In the genomic region with DNA sequence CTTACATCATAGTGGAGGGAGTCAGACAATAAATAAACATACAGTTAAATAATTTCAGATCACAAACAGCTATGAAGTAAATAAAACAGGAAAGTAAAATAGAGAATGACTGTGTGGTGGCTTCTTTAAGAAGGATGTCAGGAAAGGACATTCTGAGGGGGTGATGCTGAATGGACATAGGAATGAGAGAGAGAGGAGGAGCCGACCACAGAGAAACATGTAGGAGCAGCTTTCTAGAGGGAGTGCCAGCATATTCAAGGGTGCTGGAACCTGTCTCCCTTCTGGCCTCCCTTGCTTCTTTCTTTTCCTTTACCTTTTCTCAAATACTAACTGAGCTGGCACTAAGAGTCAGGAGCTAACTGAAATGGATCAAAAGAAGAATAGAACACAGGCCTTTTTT, we compare ENCODE assay signal across 11 cellular contexts. TPM values are rescaled to one million over a fixed set of nuclear protein-coding genes. Genes with fewer than 3 reads are reported as not detected.
A peak's percentile ranks its signal among the peaks of the same experiment; 100 is the strongest.
DNase-seq lines count a peak whose midpoint lies in the region; ATAC-seq, FAIRE-seq and TF ChIP-seq lines count a peak whose summit lies in the region.
"Had no signal": no experiment of that assay in that cellular context is flagged by ENCODE, and none has a peak within 500 bp of the region (broad histone marks: within the 10 kb centered on the region; RNA-seq: fewer than 3 reads in every experiment).

No MANE protein-coding gene starts in this region.

- peak overlapping the region; percentile 31; the same call in 1 of the 2 replicates for H4K5ac ChIP-seq in IMR-90 (ENCODE audit: low read depth, low read length)

- H3K23ac ChIP-seq in IMR-90 (ENCODE audit: low read depth, low read length) = peak overlapping the region; percentile 11; the same call in 1 of the 2 replicates

- peak; percentile 36; the same call in 1 of the 2 replicates for ATAC-seq in IMR-90 (ENCODE audit: low read depth)
- ATAC-seq in HG02610 (IDR thresholded peaks at IDR 0.05; ENCODE audit: unreplicated experiment) = no peak
- ATAC-seq in GM21367 (IDR thresholded peaks at IDR 0.05; ENCODE audit: unreplicated experiment) = no peak

- no peaks in the 10 kb centered on the region for H3K36me3 ChIP-seq in IMR-90 (ENCODE audit: control insufficient read depth, insufficient read depth, low read length)
- no peaks in the 10 kb centered on the region for H3K36me3 ChIP-seq in endothelial cell of umbilical vein (ENCODE audit: control insufficient read depth in 2 of 2, extremely low read depth in 1 of 2, insufficient read depth in 2 of 2, low read length in 2 of 2)
- H3K36me3 ChIP-seq in prostate gland = no peaks in the 10 kb centered on the region
- no peaks in the 10 kb centered on the region for H3K36me3 ChIP-seq in BE2C

- BruUV-seq in IMR-90 (replicated peaks; lab: Mats Ljungman, UMichigan) = no TSS peak
- no TSS peak for BruUV-seq in endothelial cell of umbilical vein (replicated peaks; lab: Mats Ljungman, UMichigan)

- peak overlapping the region; percentile 77 for H4K91ac ChIP-seq in IMR-90 (ENCODE audit: insufficient read depth, low read depth, low read length)

- peak overlapping the region; percentile 39 for H2AK9ac ChIP-seq in IMR-90 (replicated peaks; ENCODE audit: low read depth, low read length, poor library complexity)

- in situ Hi-C loops in IMR-90 (cut with MboI; ENCODE audit: low sequenced_read_pairs) = no loop called here

- dilution Hi-C loops in IMR-90 (cut with HindIII; ENCODE audit: low sequenced_read_pairs, unreplicated experiment) (no loop called here), endothelial cell of umbilical vein (cut with MboI; ENCODE audit: extremely low pct_ligation_motif_present, low sequenced_read_pairs) (no loop called here)

- H3K56ac ChIP-seq in IMR-90 (ENCODE audit: extremely low read depth, insufficient read depth, low read length) = peak overlapping the region; percentile 42; the same call in 1 of the 2 replicates

- H3K4me3 ChIP-seq in IMR-90 (ENCODE audit: insufficient read depth, low read depth, low read length) = no peak overlapping the region
- no peak overlapping the region for H3K4me3 ChIP-seq in endothelial cell of umbilical vein (replicated peaks in 1 of 3; ENCODE audit: insufficient read depth in 1 of 3, low read depth in 1 of 3, low read length in 3 of 3)
- H3K4me3 ChIP-seq in prostate gland = no peak overlapping the region
- H3K4me3 ChIP-seq in BE2C (ENCODE audit: low read depth, low read length) = no peak overlapping the region

- no CpG with 5 or more reads among the region's 1 CpG for WGBS in IMR-90 (ENCODE audit: extremely low coverage in 2 of 2, insufficient read length in 1 of 2), 2 experiments
- WGBS in prostate gland = 21% methylated on average over 1 of the region's 1 CpG

- H2AFZ ChIP-seq in IMR-90 (replicated peaks; ENCODE audit: low read length, poor library complexity) (no peak overlapping the region), endothelial cell of umbilical vein (ENCODE audit: low read depth, low read length) (no peak overlapping the region)

- H3K4me2 ChIP-seq in IMR-90 (ENCODE audit: low read depth, low read length) = peak overlapping the region; percentile 60; the same call in 1 of the 2 replicates
- H3K4me2 ChIP-seq in endothelial cell of umbilical vein (ENCODE audit: insufficient read depth, low read length) = peak overlapping the region; percentile 2

- H3K14ac ChIP-seq in IMR-90 (replicated peaks; ENCODE audit: low read depth, low read length) = peak overlapping the region; percentile 53

- H3K18ac ChIP-seq in IMR-90 (ENCODE audit: low read depth, low read length) = peak overlapping the region; percentile 67

- FAIRE-seq in endothelial cell of umbilical vein (lab: Jason Lieb, UNC) = no peak

- H3K9me3 ChIP-seq in IMR-90 (ENCODE audit: control insufficient read depth, insufficient read depth, low read length) = no peaks in the 10 kb centered on the region
- no peaks in the 10 kb centered on the region for H3K9me3 ChIP-seq in endothelial cell of umbilical vein (replicated peaks; ENCODE audit: control insufficient read depth, insufficient read depth, low read length)
- no peaks in the 10 kb centered on the region for H3K9me3 ChIP-seq in prostate gland
- no peaks in the 10 kb centered on the region for H3K9me3 ChIP-seq in BE2C

- peak overlapping the region; percentile 73 for H2BK20ac ChIP-seq in IMR-90 (ENCODE audit: low read depth, low read length)

- TF ChIP-seq CTCF in IMR-90 (conservative IDR thresholded peaks at IDR 0.05; ENCODE audit: low read depth, low read length) (no peak), endothelial cell of umbilical vein (IDR thresholded peaks at IDR 0.05; ENCODE audit: extremely low read depth in 1 of 2, insufficient read depth in 1 of 2, low read depth in 1 of 2, low read length in 2 of 2) (no peak), prostate gland (IDR thresholded peaks at IDR 0.05) (no peak), BE2C (IDR thresholded peaks at IDR 0.05; ENCODE audit: low read depth, low read length) (no peak)

- TF ChIP-seq RAD21 in IMR-90 (IDR thresholded peaks at IDR 0.05; ENCODE audit: low read length) = no peak

- H2AK5ac ChIP-seq in IMR-90 (ENCODE audit: low read depth, low read length) = peak overlapping the region; percentile 59

- H3K9ac ChIP-seq in IMR-90 (ENCODE audit: low read depth, low read length) (no peak overlapping the region), endothelial cell of umbilical vein (replicated peaks; ENCODE audit: extremely low read depth, insufficient read depth, low read length) (peak overlapping the region; percentile 38)

- H3K79me2 ChIP-seq in endothelial cell of umbilical vein (ENCODE audit: control insufficient read depth, insufficient read depth, low read length) = no peaks in the 10 kb centered on the region

- DNase-seq in AG08395 (ENCODE audit: low spot score) (peak; percentile 40), IMR-90 (peak; percentile 67), endothelial cell of umbilical vein (ENCODE audit: low read depth, low spot score) (peak; percentile 28), prostate gland (ENCODE audit: low spot score) (no peak), NCI-H187 (lab: John Stamatoyannopoulos, UW) (no peak), BE2C (no peak)
- DNase-seq: effector memory CD4-positive, alpha-beta T cell; MM.1S; NCI-H526 had no signal

- H2BK120ac ChIP-seq in IMR-90 (ENCODE audit: low read depth, low read length) = peak overlapping the region; percentile 86

- H3K27ac ChIP-seq in IMR-90 (ENCODE audit: insufficient read depth, low read length) (peak overlapping the region; percentile 69; the same call in 1 of the 2 replicates), endothelial cell of umbilical vein (ENCODE audit: insufficient read depth, low read depth, low read length) (peak overlapping the region; percentile 95), prostate gland (peak overlapping the region; percentile 87 to 88)

- H4K20me1 ChIP-seq in IMR-90 (ENCODE audit: insufficient read depth, low read length) (peaks cover 3% of the 10 kb centered on the region; the same call in 1 of the 2 replicates), endothelial cell of umbilical vein (replicated peaks; ENCODE audit: control insufficient read depth, extremely low read depth, insufficient read depth, low read length) (no peaks in the 10 kb centered on the region)

- H3K4me1 ChIP-seq in IMR-90 (ENCODE audit: control insufficient read depth, insufficient read depth, low read length) (peaks cover 19% of the 10 kb centered on the region), endothelial cell of umbilical vein (ENCODE audit: control insufficient read depth, extremely low read depth, insufficient read depth, low read length) (peaks cover 43% of the 10 kb centered on the region), prostate gland (replicated peaks) (peaks cover 11% of the 10 kb centered on the region), BE2C (no peaks in the 10 kb centered on the region)

- peaks cover 22% of the 10 kb centered on the region for H3K9me1 ChIP-seq in IMR-90 (ENCODE audit: insufficient read depth, low read length)
- no peaks in the 10 kb centered on the region for H3K9me1 ChIP-seq in endothelial cell of umbilical vein (replicated peaks; ENCODE audit: control insufficient read depth, extremely low read depth, insufficient read depth, low read length)

- H4K8ac ChIP-seq in IMR-90 (ENCODE audit: low read depth in 2 of 2, low read length in 2 of 2) = peak overlapping the region in 1 of 2 experiments; percentile 59; a peak in 2 of 4 replicates

- POLR2A ChIA-PET in IMR-90 (lab: Charles Lee; ENCODE audit: unreplicated experiment) = interaction anchor here (0.6 to 1.4 kb wide), 4 partner anchors 31 to 288 kb away, joined by 3 to 4 read pairs (median 3); a partner anchor contains a TSS
- POLR2A ChIA-PET in endothelial cell of umbilical vein (lab: Charles Lee) = interaction anchor here (1.0 to 3.7 kb wide), 4 partner anchors 16 to 284 kb away, joined by 3 to 21 read pairs (median 9); a partner anchor contains a TSS

- TF ChIP-seq POLR2A in IMR-90 (IDR thresholded peaks at IDR 0.05; ENCODE audit: low read depth, low read length) (no peak), endothelial cell of umbilical vein (IDR thresholded peaks at IDR 0.05; ENCODE audit: low read depth, low read length) (no peak), prostate gland (IDR thresholded peaks at IDR 0.05) (no peak)

- no peaks in the 10 kb centered on the region for H3K27me3 ChIP-seq in IMR-90 (ENCODE audit: control insufficient read depth, insufficient read depth, low read length)
- H3K27me3 ChIP-seq in endothelial cell of umbilical vein (ENCODE audit: control insufficient read depth in 2 of 2, insufficient read depth in 2 of 2, low read length in 2 of 2) = no peaks in the 10 kb centered on the region
- H3K27me3 ChIP-seq in prostate gland (replicated peaks; ENCODE audit: insufficient read depth) = no peaks in the 10 kb centered on the region
- H3K27me3 ChIP-seq in BE2C = no peaks in the 10 kb centered on the region

- intact Hi-C loops in IMR-90 (cut with micrococcal nuclease) = no loop called here
- intact Hi-C loops in endothelial cell of umbilical vein (cut with micrococcal nuclease) = loop anchor here (5.0 kb wide), 1 partner anchor 410 kb away; a partner anchor contains a TSS
- intact Hi-C loops in prostate gland (cut with DNase I) = no loop called here

- H3K79me1 ChIP-seq in IMR-90 (ENCODE audit: low read depth in 1 of 2, low read length in 2 of 2) = peaks cover 0 to 10% of the 10 kb centered on the region in 2 experiments; a peak in 1 of 4 replicates

- peak overlapping the region; percentile 72 for H3K4ac ChIP-seq in IMR-90 (ENCODE audit: low read depth, low read length)

- peak overlapping the region; percentile 82 for H2BK5ac ChIP-seq in IMR-90 (ENCODE audit: low read depth, low read length, poor library complexity, severe bottlenecking)

- H2BK15ac ChIP-seq in IMR-90 (ENCODE audit: low read depth, low read length) = peak overlapping the region; percentile 82; the same call in 1 of the 3 replicates

- CTCF ChIA-PET in IMR-90 (lab: Yijun Ruan, JAX) (interaction anchor here (0.6 to 1.1 kb wide), 5 partner anchors 11 to 353 kb away, joined by 3 to 4 read pairs (median 3); a partner anchor contains a TSS), endothelial cell of umbilical vein (lab: Charles Lee) (interaction anchor here (0.9 to 5.1 kb wide), 9 partner anchors 11 to 396 kb away, joined by 4 to 39 read pairs (median 6); a partner anchor contains a TSS)

RNA-seq across cellular contexts. Expression of a gene that starts 20.5 kb away (rescaled TPM):
- total RNA-seq in IMR-90 (2012; rRNA removed) (30.5 and 51.4 TPM in 2 replicates), endothelial cell of umbilical vein (74.5 and 78.6 TPM in 2 replicates), prostate gland (10 to 100 TPM; 17.3 to 18.4 TPM)
- polyA plus RNA-seq in IMR-90 (2012; rRNA removed) (11.2 and 15.3 TPM in 2 replicates), endothelial cell of umbilical vein (16.1 and 21.5 TPM in 2 replicates)
- polyA plus RNA-seq in IMR-90 (2012; cell fraction: cytosol; rRNA removed) = 3.2 and 4.2 TPM in 2 replicates
- polyA plus RNA-seq in IMR-90 (2012; cell fraction: nucleus; rRNA removed; ENCODE audit: low replicate concordance) = 4.7 and 10.9 TPM in 2 replicates
- polyA plus RNA-seq in endothelial cell of umbilical vein (2011; cell fraction: cytosol; rRNA removed) = 19.8 and 20.6 TPM in 2 replicates
- 20.5 and 20.7 TPM in 2 replicates for polyA plus RNA-seq in endothelial cell of umbilical vein (2011; cell fraction: nucleus; rRNA removed)
- 34.1 and 55.5 TPM in 2 replicates for polyA plus RNA-seq in endothelial cell of umbilical vein (2012)
- polyA minus RNA-seq in endothelial cell of umbilical vein = 34.3 and 40.4 TPM in 2 replicates
- polyA minus RNA-seq in endothelial cell of umbilical vein (2011; cell fraction: cytosol; rRNA and poly(A)+ RNA removed) = 9.3 TPM
- 62.3 and 75.3 TPM in 2 replicates for polyA minus RNA-seq in endothelial cell of umbilical vein (2011; cell fraction: nucleus; rRNA and poly(A)+ RNA removed)
- 8.4 TPM for polyA plus RNA-seq in BE2C (2012; ENCODE audit: insufficient read depth, insufficient read length, low read depth)

RNA-seq across cellular contexts. Expression of a gene that starts 37.5 kb away (rescaled TPM):
- total RNA-seq in IMR-90 (2012; rRNA removed) (16.3 and 23.1 TPM in 2 replicates), endothelial cell of umbilical vein (26.7 and 29.1 TPM in 2 replicates), prostate gland (10 to 100 TPM; 12.7 to 30.5 TPM)
- polyA plus RNA-seq in IMR-90 (2012; rRNA removed) (31.3 and 33.5 TPM in 2 replicates), endothelial cell of umbilical vein (22.7 and 23.1 TPM in 2 replicates)
- polyA plus RNA-seq in IMR-90 (2012; cell fraction: cytosol; rRNA removed) = 22.6 and 25.9 TPM in 2 replicates
- polyA plus RNA-seq in IMR-90 (2012; cell fraction: nucleus; rRNA removed; ENCODE audit: low replicate concordance) = 36.7 and 40.2 TPM in 2 replicates
- 16.6 and 24.4 TPM in 2 replicates for polyA plus RNA-seq in endothelial cell of umbilical vein (2011; cell fraction: cytosol; rRNA removed)
- 36.8 and 37.9 TPM in 2 replicates for polyA plus RNA-seq in endothelial cell of umbilical vein (2011; cell fraction: nucleus; rRNA removed)
- 24.0 and 26.5 TPM in 2 replicates for polyA plus RNA-seq in endothelial cell of umbilical vein (2012)
- 14.5 and 16.4 TPM in 2 replicates for polyA minus RNA-seq in endothelial cell of umbilical vein
- polyA minus RNA-seq in endothelial cell of umbilical vein (2011; cell fraction: cytosol; rRNA and poly(A)+ RNA removed) = 9.8 TPM
- polyA minus RNA-seq in endothelial cell of umbilical vein (2011; cell fraction: nucleus; rRNA and poly(A)+ RNA removed) = 25.7 and 39.7 TPM in 2 replicates
- polyA plus RNA-seq in BE2C (2012; ENCODE audit: insufficient read depth, insufficient read length, low read depth) = 56.7 TPM

Comparison
In these comparisons a context has a peak if more than half of its experiments do, and no peak if none do; other contexts are left out.
1. DNase-seq: peak in AG08395 (single experiment), IMR-90 (single experiment) and endothelial cell of umbilical vein (single experiment); none in prostate gland (single experiment), NCI-H187 (0 of 2) and BE2C (single experiment).
2. Peak in every context shown above with its lines, with median percentiles within 50 percentile points of each other: H3K27ac ChIP-seq.